ENCODE assay signal across 24 cellular contexts in genomic region chr7:39187130-39187529, GRCh38.
"Had no signal": no experiment of that assay in that cellular context is flagged by ENCODE, and none has a peak within 500 bp of the region (broad histone marks: within the 10 kb centered on the region; RNA-seq: fewer than 3 reads in every experiment).

No MANE protein-coding gene starts in this region.

- DNase-seq: hypothalamus; immature natural killer cell; left ventricle myocardium inferior; midbrain; mucosa of descending colon; naive thymus-derived CD4-positive, alpha-beta T cell; ovary; right cardiac atrium; stimulated activated CD4-positive, alpha-beta T cell treated with anti-CD3 and anti-CD28 coated beads, Interleukin-12 subunit alpha, Interleukin-12 subunit beta, amount 100 ng/mL, for 4 hours; stimulated activated CD4-positive, alpha-beta T cell treated with anti-CD3 and anti-CD28 coated beads, Interleukin-15, amount 100 ng/mL, for 24 hours; stimulated activated CD4-positive, alpha-beta T cell treated with anti-CD3 and anti-CD28 coated beads, Interleukin-2, amount 100 ng/mL, for 24 hours; stimulated activated CD4-positive, alpha-beta T cell treated with anti-CD3 and anti-CD28 coated beads, Interleukin-4, amount 100 ng/mL, for 24 hours; stimulated activated naive CD4-positive, alpha-beta T cell; tibial artery; upper lobe of right lung had no signal

- ATAC-seq: mucosa of descending colon; naive thymus-derived CD4-positive, alpha-beta T cell; natural killer cell treated with Interleukin-12 subunit alpha and Interleukin-12 subunit beta and Interleukin-15 and Interleukin-18, amount 100 ng/mL, for 72 hours; right cardiac atrium; sciatic nerve; stimulated activated effector memory CD8-positive, alpha-beta T cell treated with anti-CD3 and anti-CD28 coated beads, Interleukin-12 subunit alpha, Interleukin-12 subunit beta, amount 100 ng/mL, for 72 hours; upper lobe of right lung had no signal

- H3K4me1 ChIP-seq: left ventricle myocardium inferior, suprapubic skin, tibial artery, upper lobe of right lung had no signal

- FAIRE-seq: islet of Langerhans, urothelium cell line had no signal

- H3K4me3 ChIP-seq: left ventricle myocardium inferior, lung, mucosa of descending colon, ovary, skin epidermis, suprapubic skin, thoracic aorta, tibial artery, upper lobe of right lung had no signal

- H3K27me3 ChIP-seq: ovary, suprapubic skin, tibial artery, upper lobe of right lung had no signal

- H3K27ac ChIP-seq: left ventricle myocardium inferior, ovary, skin epidermis, suprapubic skin, thoracic aorta, tibial artery, upper lobe of right lung had no signal

- H3K36me3 ChIP-seq: left ventricle myocardium inferior, ovary, suprapubic skin, thoracic aorta, tibial artery, upper lobe of right lung had no signal

- H3K9me3 ChIP-seq: left ventricle myocardium inferior, mucosa of descending colon, ovary, suprapubic skin, thoracic aorta, tibial artery, upper lobe of right lung had no signal
